Comparison of ENCODE assay signal across 1 cellular context in the genomic region with DNA sequence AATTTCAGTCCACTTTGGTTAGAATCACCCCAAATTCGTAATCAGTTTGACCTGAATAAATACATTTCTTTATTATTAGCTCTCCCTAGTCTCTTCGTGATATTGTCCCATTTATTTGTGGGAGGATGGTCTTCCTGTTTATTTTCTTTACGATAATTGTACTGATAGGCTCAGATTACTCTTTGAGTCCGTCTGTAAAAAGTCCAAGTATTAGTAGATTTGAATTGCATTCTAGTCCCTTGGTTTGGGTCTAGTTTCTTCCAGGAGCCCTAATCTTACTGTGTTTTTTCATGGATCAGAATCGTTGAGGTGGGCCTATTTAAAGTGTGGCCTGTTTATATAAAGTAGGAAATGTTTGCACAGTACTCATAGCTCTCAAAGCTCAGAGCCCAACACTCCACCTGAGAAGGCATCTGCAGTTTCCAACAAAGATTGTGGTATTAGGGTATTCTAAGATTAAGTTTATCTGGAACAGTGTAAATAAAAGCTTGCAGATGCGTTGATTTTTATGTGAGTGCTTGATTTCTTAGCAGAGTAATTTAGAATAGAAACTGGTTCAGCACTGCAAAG.
A peak's percentile ranks its signal among the peaks of the same experiment; 100 is the strongest.
TF ChIP-seq lines count a peak whose summit lies in the region.

No MANE protein-coding gene starts in this region.

TF ChIP-seq in HEK293, 187 proteins besides CTCF, POLR2A, EP300 and RAD21 (continued from another document):
- TF ChIP-seq ATF2 (tag by site-specific recombination; IDR thresholded peaks at IDR 0.05; ENCODE audit: low read depth) = no peak
- no peak for TF ChIP-seq MZF1 (tag by site-specific recombination; IDR thresholded peaks at IDR 0.05; ENCODE audit: borderline replicate concordance)
- TF ChIP-seq, protein P1, sequence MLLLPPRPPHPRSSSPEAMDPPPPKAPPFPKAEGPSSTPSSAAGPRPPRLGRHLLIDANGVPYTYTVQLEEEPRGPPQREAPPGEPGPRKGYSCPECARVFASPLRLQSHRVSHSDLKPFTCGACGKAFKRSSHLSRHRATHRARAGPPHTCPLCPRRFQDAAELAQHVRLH (tag by site-specific recombination; IDR thresholded peaks at IDR 0.05) = no peak
- TF ChIP-seq ZNF121 (tag by site-specific recombination; IDR thresholded peaks at IDR 0.05) = no peak
- no peak for TF ChIP-seq ZNF514 (tag by site-specific recombination; IDR thresholded peaks at IDR 0.05)
- no peak for TF ChIP-seq ZNF777 (tag by site-specific recombination; IDR thresholded peaks at IDR 0.05; ENCODE audit: borderline replicate concordance)
- no peak for TF ChIP-seq INSM2 (tag by site-specific recombination; IDR thresholded peaks at IDR 0.05)
- no peak for TF ChIP-seq ZNF404 (tag by site-specific recombination; IDR thresholded peaks at IDR 0.05)
- no peak for TF ChIP-seq ZNF146 (tag by site-specific recombination; IDR thresholded peaks at IDR 0.05)
- peak; percentile 49; the same call in 1 of the 2 replicates for TF ChIP-seq BCL11A (tag by site-specific recombination; IDR thresholded peaks at IDR 0.05; ENCODE audit: low read depth)
- no peak for TF ChIP-seq HOXD13 (CRISPR knock-in tag; IDR thresholded peaks at IDR 0.05; ENCODE audit: borderline replicate concordance)
- peak; percentile 78 for TF ChIP-seq ZNF843 (tag by site-specific recombination; IDR thresholded peaks at IDR 0.05)
- TF ChIP-seq ZEB2 (tag by site-specific recombination; IDR thresholded peaks at IDR 0.05) = peak; percentile 46; the same call in 1 of the 2 replicates
- TF ChIP-seq ZSCAN30 (tag by site-specific recombination; IDR thresholded peaks at IDR 0.05) = peak; percentile 17; the same call in 1 of the 2 replicates
- TF ChIP-seq KLF16 (tag by site-specific recombination; IDR thresholded peaks at IDR 0.05) = no peak
- TF ChIP-seq, protein P2, sequence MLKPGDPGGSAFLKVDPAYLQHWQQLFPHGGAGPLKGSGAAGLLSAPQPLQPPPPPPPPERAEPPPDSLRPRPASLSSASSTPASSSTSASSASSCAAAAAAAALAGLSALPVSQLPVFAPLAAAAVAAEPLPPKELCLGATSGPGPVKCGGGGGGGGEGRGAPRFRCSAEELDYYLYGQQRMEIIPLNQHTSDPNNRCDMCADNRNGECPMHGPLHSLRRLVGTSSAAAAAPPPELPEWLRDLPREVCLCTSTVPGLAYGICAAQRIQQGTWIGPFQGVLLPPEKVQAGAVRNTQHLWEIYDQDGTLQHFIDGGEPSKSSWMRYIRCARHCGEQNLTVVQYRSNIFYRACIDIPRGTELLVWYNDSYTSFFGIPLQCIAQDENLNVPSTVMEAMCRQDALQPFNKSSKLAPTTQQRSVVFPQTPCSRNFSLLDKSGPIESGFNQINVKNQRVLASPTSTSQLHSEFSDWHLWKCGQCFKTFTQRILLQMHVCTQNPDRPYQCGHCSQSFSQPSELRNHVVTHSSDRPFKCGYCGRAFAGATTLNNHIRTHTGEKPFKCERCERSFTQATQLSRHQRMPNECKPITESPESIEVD (tag by site-specific recombination; IDR thresholded peaks at IDR 0.05) = peak; percentile 82
- no peak for TF ChIP-seq ZNF202 (tag by site-specific recombination; IDR thresholded peaks at IDR 0.05; ENCODE audit: borderline replicate concordance)
- no peak for TF ChIP-seq ZFP3 (tag by site-specific recombination; IDR thresholded peaks at IDR 0.05; ENCODE audit: low read depth)
- no peak; the same call in 1 of the 2 replicates for TF ChIP-seq ZNF660 (tag by site-specific recombination; IDR thresholded peaks at IDR 0.05)
- TF ChIP-seq ZNF670 (tag by site-specific recombination; IDR thresholded peaks at IDR 0.05; ENCODE audit: low read depth) = no peak
- TF ChIP-seq WT1 (tag by site-specific recombination; IDR thresholded peaks at IDR 0.05) = peak; percentile 96
- no peak for TF ChIP-seq ZNF214 (tag by site-specific recombination; IDR thresholded peaks at IDR 0.05; ENCODE audit: borderline replicate concordance)
- no peak for TF ChIP-seq ZBTB7A (tag by site-specific recombination; IDR thresholded peaks at IDR 0.05; ENCODE audit: low read depth)
- TF ChIP-seq ZSCAN16 (tag by site-specific recombination; IDR thresholded peaks at IDR 0.05) = 0 out of 2 replicates have a peak, but pooled peaks have one; percentile 8
- TF ChIP-seq, protein P3, sequence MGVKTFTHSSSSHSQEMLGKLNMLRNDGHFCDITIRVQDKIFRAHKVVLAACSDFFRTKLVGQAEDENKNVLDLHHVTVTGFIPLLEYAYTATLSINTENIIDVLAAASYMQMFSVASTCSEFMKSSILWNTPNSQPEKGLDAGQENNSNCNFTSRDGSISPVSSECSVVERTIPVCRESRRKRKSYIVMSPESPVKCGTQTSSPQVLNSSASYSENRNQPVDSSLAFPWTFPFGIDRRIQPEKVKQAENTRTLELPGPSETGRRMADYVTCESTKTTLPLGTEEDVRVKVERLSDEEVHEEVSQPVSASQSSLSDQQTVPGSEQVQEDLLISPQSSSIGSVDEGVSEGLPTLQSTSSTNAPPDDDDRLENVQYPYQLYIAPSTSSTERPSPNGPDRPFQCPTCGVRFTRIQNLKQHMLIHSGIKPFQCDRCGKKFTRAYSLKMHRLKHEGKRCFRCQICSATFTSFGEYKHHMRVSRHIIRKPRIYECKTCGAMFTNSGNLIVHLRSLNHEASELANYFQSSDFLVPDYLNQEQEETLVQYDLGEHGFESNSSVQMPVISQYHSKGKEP (tag by site-specific recombination; IDR thresholded peaks at IDR 0.05) = peak; percentile 41; the same call in 1 of the 2 replicates
- TF ChIP-seq ZBTB17 (tag by site-specific recombination; IDR thresholded peaks at IDR 0.05) = 0 out of 2 replicates have a peak, but pooled peaks have one; percentile 15
- no peak for TF ChIP-seq ZFP37 (tag by site-specific recombination; IDR thresholded peaks at IDR 0.05)
- TF ChIP-seq YY2 (tag by site-specific recombination; IDR thresholded peaks at IDR 0.05) = no peak
- no peak for TF ChIP-seq ZNF280C (tag by site-specific recombination; IDR thresholded peaks at IDR 0.05)
- TF ChIP-seq ZNF394 (tag by site-specific recombination; IDR thresholded peaks at IDR 0.05; ENCODE audit: borderline replicate concordance) = no peak
- TF ChIP-seq REPIN1 (tag by site-specific recombination; IDR thresholded peaks at IDR 0.05; ENCODE audit: low read depth) = no peak
- no peak; the same call in 1 of the 2 replicates for TF ChIP-seq ZNF366 (tag by site-specific recombination; conservative IDR thresholded peaks at IDR 0.05)
- TF ChIP-seq SP2 (tag by site-specific recombination; IDR thresholded peaks at IDR 0.05) = no peak
- no peak for TF ChIP-seq ZNF37A (tag by site-specific recombination; IDR thresholded peaks at IDR 0.05)
- no peak for TF ChIP-seq ZNF529 (tag by site-specific recombination; IDR thresholded peaks at IDR 0.05; ENCODE audit: insufficient replicate concordance)
- TF ChIP-seq, protein P4, sequence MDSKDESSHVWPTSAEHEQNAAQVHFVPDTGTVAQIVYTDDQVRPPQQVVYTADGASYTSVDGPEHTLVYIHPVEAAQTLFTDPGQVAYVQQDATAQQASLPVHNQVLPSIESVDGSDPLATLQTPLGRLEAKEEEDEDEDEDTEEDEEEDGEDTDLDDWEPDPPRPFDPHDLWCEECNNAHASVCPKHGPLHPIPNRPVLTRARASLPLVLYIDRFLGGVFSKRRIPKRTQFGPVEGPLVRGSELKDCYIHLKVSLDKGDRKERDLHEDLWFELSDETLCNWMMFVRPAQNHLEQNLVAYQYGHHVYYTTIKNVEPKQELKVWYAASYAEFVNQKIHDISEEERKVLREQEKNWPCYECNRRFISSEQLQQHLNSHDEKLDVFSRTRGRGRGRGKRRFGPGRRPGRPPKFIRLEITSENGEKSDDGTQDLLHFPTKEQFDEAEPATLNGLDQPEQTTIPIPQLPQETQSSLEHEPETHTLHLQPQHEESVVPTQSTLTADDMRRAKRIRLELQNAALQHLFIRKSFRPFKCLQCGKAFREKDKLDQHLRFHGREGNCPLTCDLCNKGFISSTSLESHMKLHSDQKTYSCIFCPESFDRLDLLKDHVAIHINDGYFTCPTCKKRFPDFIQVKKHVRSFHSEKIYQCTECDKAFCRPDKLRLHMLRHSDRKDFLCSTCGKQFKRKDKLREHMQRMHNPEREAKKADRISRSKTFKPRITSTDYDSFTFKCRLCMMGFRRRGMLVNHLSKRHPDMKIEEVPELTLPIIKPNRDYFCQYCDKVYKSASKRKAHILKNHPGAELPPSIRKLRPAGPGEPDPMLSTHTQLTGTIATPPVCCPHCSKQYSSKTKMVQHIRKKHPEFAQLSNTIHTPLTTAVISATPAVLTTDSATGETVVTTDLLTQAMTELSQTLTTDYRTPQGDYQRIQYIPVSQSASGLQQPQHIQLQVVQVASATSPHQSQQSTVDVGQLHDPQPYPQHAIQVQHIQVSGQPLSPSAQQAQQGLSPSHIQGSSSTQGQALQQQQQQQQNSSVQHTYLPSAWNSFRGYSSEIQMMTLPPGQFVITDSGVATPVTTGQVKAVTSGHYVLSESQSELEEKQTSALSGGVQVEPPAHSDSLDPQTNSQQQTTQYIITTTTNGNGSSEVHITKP (tag by site-specific recombination; IDR thresholded peaks at IDR 0.05) = no peak; the same call in 1 of the 2 replicates
- no peak for TF ChIP-seq SP3 (tag by site-specific recombination; IDR thresholded peaks at IDR 0.05)
- no peak for TF ChIP-seq ZNF10 (tag by site-specific recombination; IDR thresholded peaks at IDR 0.05)
- TF ChIP-seq ZNF19 (tag by site-specific recombination; IDR thresholded peaks at IDR 0.05; ENCODE audit: low read depth) = 0 out of 2 replicates have a peak, but pooled peaks have one; percentile 36
- no peak for TF ChIP-seq ZNF274 (IDR thresholded peaks at IDR 0.05; ENCODE audit: low read length)
- no peak for TF ChIP-seq ZNF274 (tag by site-specific recombination; IDR thresholded peaks at IDR 0.05; ENCODE audit: borderline replicate concordance)
- peak; percentile 92 for TF ChIP-seq GLIS1 (tag by site-specific recombination; IDR thresholded peaks at IDR 0.05)
- no peak for TF ChIP-seq HOXA7 (CRISPR knock-in tag; IDR thresholded peaks at IDR 0.05; ENCODE audit: borderline replicate concordance)
- peak; percentile 86 for TF ChIP-seq ZXDB (tag by site-specific recombination; IDR thresholded peaks at IDR 0.05)
- no peak for TF ChIP-seq ZFP41 (tag by site-specific recombination; IDR thresholded peaks at IDR 0.05; ENCODE audit: borderline replicate concordance)
- TF ChIP-seq, protein P5, sequence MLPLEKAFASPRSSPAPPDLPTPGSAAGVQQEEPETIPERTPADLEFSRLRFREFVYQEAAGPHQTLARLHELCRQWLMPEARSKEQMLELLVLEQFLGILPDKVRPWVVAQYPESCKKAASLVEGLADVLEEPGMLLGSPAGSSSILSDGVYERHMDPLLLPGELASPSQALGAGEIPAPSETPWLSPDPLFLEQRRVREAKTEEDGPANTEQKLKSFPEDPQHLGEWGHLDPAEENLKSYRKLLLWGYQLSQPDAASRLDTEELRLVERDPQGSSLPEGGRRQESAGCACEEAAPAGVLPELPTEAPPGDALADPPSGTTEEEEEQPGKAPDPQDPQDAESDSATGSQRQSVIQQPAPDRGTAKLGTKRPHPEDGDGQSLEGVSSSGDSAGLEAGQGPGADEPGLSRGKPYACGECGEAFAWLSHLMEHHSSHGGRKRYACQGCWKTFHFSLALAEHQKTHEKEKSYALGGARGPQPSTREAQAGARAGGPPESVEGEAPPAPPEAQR (tag by site-specific recombination; IDR thresholded peaks at IDR 0.05) = no peak
- no peak for TF ChIP-seq ZNF501 (tag by site-specific recombination; IDR thresholded peaks at IDR 0.05)
- TF ChIP-seq OVOL3 (tag by site-specific recombination; IDR thresholded peaks at IDR 0.05) = 0 out of 2 replicates have a peak, but pooled peaks have one; percentile 57
- TF ChIP-seq ZNF175 (tag by site-specific recombination; IDR thresholded peaks at IDR 0.05) = no peak
- TF ChIP-seq KLF10 (tag by site-specific recombination; IDR thresholded peaks at IDR 0.05) = 0 out of 2 replicates have a peak, but pooled peaks have one; percentile 28
- no peak for TF ChIP-seq ZNF350 (tag by site-specific recombination; IDR thresholded peaks at IDR 0.05)
- TF ChIP-seq ZNF335 (tag by site-specific recombination; conservative IDR thresholded peaks at IDR 0.05) = no peak
